ENCODE assay signal across 23 cellular contexts in genomic region chr1:170819781-170820180, GRCh38.
A peak's percentile ranks its signal among the peaks of the same experiment; 100 is the strongest.
DNase-seq lines count a peak whose midpoint lies in the region; ATAC-seq, FAIRE-seq and TF ChIP-seq lines count a peak whose summit lies in the region.
"Had no signal": no experiment of that assay in that cellular context is flagged by ENCODE, and none has a peak within 500 bp of the region (broad histone marks: within the 10 kb centered on the region; RNA-seq: fewer than 3 reads in every experiment).

No MANE protein-coding gene starts in this region.

- no peak overlapping the region; the same call in 1 of the 2 replicates for H2BK5ac ChIP-seq in H1 (ENCODE audit: low read depth, low read length)

- no peak overlapping the region for H3K23ac ChIP-seq in H1 (ENCODE audit: insufficient read length)

- H3K4me3 ChIP-seq in GM23338 (no peak overlapping the region), H1 (ENCODE audit: extremely low read depth in 1 of 4, insufficient read depth in 2 of 4, low read depth in 3 of 4, low read length in 4 of 4) (no peak overlapping the region), H7 (ENCODE audit: insufficient read depth, low read depth, low read length) (no peak overlapping the region)
- H3K4me3 ChIP-seq: A549; BLaER1 treated with 17β-estradiol and CSF1 and Interleukin-3, amounts not matched to agents 10 nM and 100 nM had no signal

- H2BK15ac ChIP-seq in H1 (ENCODE audit: low read length), result no peak overlapping the region

- no peak overlapping the region for H3K4me3 Mint-ChIP-seq in activated CD4-positive, alpha-beta T cell treated with anti-CD3 and anti-CD28 coated beads, Interleukin-2, amount 10 ng/mL, durations not matched to agents 24 days and 14 days
- no peak overlapping the region for H3K4me3 Mint-ChIP-seq in activated CD4-positive, alpha-beta T cell treated with anti-CD3 and anti-CD28 coated beads, Interleukin-2, amount 10 ng/mL, durations not matched to agents 7 days and 5 days
- no peak overlapping the region for H3K4me3 Mint-ChIP-seq in GM23338
- H3K4me3 Mint-ChIP-seq: CD14-positive monocyte; CD4-positive, alpha-beta T cell; CD8-positive, alpha-beta memory T cell; H9; HFFc6 had no signal

- TF ChIP-seq POLR2A in H1 (IDR thresholded peaks at IDR 0.05; ENCODE audit: control extremely low read depth in 1 of 2, low read depth in 2 of 2, low read length in 2 of 2), result no peak

- TF ChIP-seq CTCF in GM23338 (conservative IDR thresholded peaks at IDR 0.05; ENCODE audit: low read depth in 2 of 2), result no peak
- TF ChIP-seq CTCF in H1 (IDR thresholded peaks at IDR 0.05; ENCODE audit: control extremely low read depth in 1 of 3, insufficient read depth in 1 of 3, low read depth in 1 of 3, low read length in 3 of 3), result no peak

- H3K27me3 ChIP-seq in GM23338 (ENCODE audit: insufficient read depth) (no peaks in the 10 kb centered on the region), H1 (replicated peaks in 1 of 4; ENCODE audit: control insufficient read depth in 3 of 4, extremely low read depth in 1 of 4, insufficient read depth in 3 of 4, low read length in 3 of 4) (no peaks in the 10 kb centered on the region), H7 (ENCODE audit: control insufficient read depth, insufficient read depth, low read length) (no peaks in the 10 kb centered on the region)
- H3K27me3 ChIP-seq: BE2C; BLaER1 treated with 17β-estradiol and CSF1 and Interleukin-3, amounts not matched to agents 10 nM and 100 nM had no signal

- no peak for ATAC-seq in GM23338
- ATAC-seq in HG02798 (IDR thresholded peaks at IDR 0.05; ENCODE audit: poor library complexity, unreplicated experiment), result no peak
- ATAC-seq: A549 had no signal

- TF ChIP-seq RAD21 in H1 (IDR thresholded peaks at IDR 0.05 in 1 of 2, conservative IDR thresholded peaks at IDR 0.05 in 1 of 2; ENCODE audit: low read depth in 2 of 2, low read length in 2 of 2), result no peak

- H3K36me3 ChIP-seq in GM23338 (ENCODE audit: insufficient read depth) (no peaks in the 10 kb centered on the region; the same call in 1 of the 2 replicates), H1 (ENCODE audit: control insufficient read depth in 2 of 4, insufficient read depth in 4 of 4, low read length in 3 of 4) (no peaks in the 10 kb centered on the region), H7 (replicated peaks; ENCODE audit: control insufficient read depth, insufficient read depth, low read length) (no peaks in the 10 kb centered on the region)
- H3K36me3 ChIP-seq: BE2C; BLaER1 treated with 17β-estradiol and CSF1 and Interleukin-3, amounts not matched to agents 10 nM and 100 nM had no signal

- no peak overlapping the region for H2BK120ac ChIP-seq in H1 (replicated peaks; ENCODE audit: low read depth, low read length)

- POLR2A ChIA-PET in activated CD4-positive, alpha-beta T cell treated with anti-CD3 and anti-CD28 coated beads, Interleukin-2, amount 10 ng/mL, durations not matched to agents 7 days and 5 days (lab: Charles Lee), result no interaction called here
- POLR2A ChIA-PET in H1 (lab: Charles Lee; ENCODE audit: partially characterized antibody), result no interaction called here

- H3K79me1 ChIP-seq in H1 (ENCODE audit: low read depth, low read length), result no peaks in the 10 kb centered on the region

- CTCF ChIA-PET in activated CD4-positive, alpha-beta T cell treated with anti-CD3 and anti-CD28 coated beads, Interleukin-2, amount 10 ng/mL, durations not matched to agents 7 days and 5 days (lab: Charles Lee), result no interaction called here
- CTCF ChIA-PET in H1 (lab: Charles Lee; ENCODE audit: partially characterized antibody), result interaction anchor here (0.9 to 1.5 kb wide), 3 partner anchors 13 to 130 kb away, joined by 3 to 8 read pairs (median 4); no protein-coding TSS in a partner anchor

- no peaks in the 10 kb centered on the region for H3K23me2 ChIP-seq in H1 (ENCODE audit: low read depth, low read length)

- no peaks in the 10 kb centered on the region for H3K4me1 ChIP-seq in GM23338 (ENCODE audit: insufficient read depth)
- no peaks in the 10 kb centered on the region for H3K4me1 ChIP-seq in H1 (replicated peaks in 1 of 4; ENCODE audit: control insufficient read depth in 3 of 4, insufficient read depth in 4 of 4, low read length in 3 of 4)
- H3K4me1 ChIP-seq: A549; BE2C; BLaER1 treated with 17β-estradiol and CSF1 and Interleukin-3, amounts not matched to agents 10 nM and 100 nM had no signal

- H4K20me1 ChIP-seq in GM23338 (replicated peaks; ENCODE audit: insufficient read depth) (no peaks in the 10 kb centered on the region), H1 (replicated peaks in 1 of 2; ENCODE audit: control insufficient read depth in 1 of 2, insufficient read depth in 2 of 2, low read length in 2 of 2) (no peaks in the 10 kb centered on the region)
- H4K20me1 ChIP-seq: BLaER1 treated with 17β-estradiol and CSF1 and Interleukin-3, amounts not matched to agents 10 nM and 100 nM had no signal

- no peaks in the 10 kb centered on the region for H3F3A ChIP-seq in GM23338 (replicated peaks; ENCODE audit: low read depth)

- intact Hi-C loops in activated CD4-positive, alpha-beta T cell treated with anti-CD3 and anti-CD28 coated beads, Interleukin-2, amount 10 ng/mL, durations not matched to agents 24 days and 14 days (cut with micrococcal nuclease), result no loop called here

- WGBS in H1 (ENCODE audit: extremely low coverage in 1 of 2, insufficient coverage in 1 of 2, insufficient read length in 1 of 2, insufficient replicate concordance in 2 of 2, low coverage in 1 of 2, low lambda C conversion rate in 2 of 2, missing lambda C conversion rate in 1 of 2), 2 experiments, result 96% methylated on average over 2 of the region's 2 CpGs; no CpG with 5 or more reads in 1 of the 2 experiments

- H3K18ac ChIP-seq in H1 (ENCODE audit: extremely low read depth, low read length), result no peak overlapping the region

- H3K27ac ChIP-seq in GM23338 (ENCODE audit: low read depth), result no peak overlapping the region
- no peak overlapping the region for H3K27ac ChIP-seq in H1 (ENCODE audit: low read depth, low read length)
- H3K27ac ChIP-seq: A549; BLaER1 treated with 17β-estradiol and CSF1 and Interleukin-3, amounts not matched to agents 10 nM and 100 nM had no signal

- no peak overlapping the region for H3K9ac ChIP-seq in H1 (replicated peaks in 1 of 4; ENCODE audit: extremely low read depth in 1 of 4, low read depth in 3 of 4, low read length in 3 of 4)
- H3K9ac ChIP-seq: BLaER1 treated with 17β-estradiol and CSF1 and Interleukin-3, amounts not matched to agents 10 nM and 100 nM had no signal

- no peak overlapping the region for H3K4ac ChIP-seq in H1 (replicated peaks; ENCODE audit: insufficient read length, low read depth, low read length)

- H3K79me2 ChIP-seq in GM23338 (replicated peaks; ENCODE audit: insufficient read depth), result no peaks in the 10 kb centered on the region
- H3K79me2 ChIP-seq in H1 (ENCODE audit: control insufficient read depth in 1 of 2, insufficient read depth in 2 of 2, low read length in 2 of 2), result no peaks in the 10 kb centered on the region

- peak overlapping the region; percentile 80; the same call in 1 of the 2 replicates for H2BK20ac ChIP-seq in H1 (ENCODE audit: low read length)

- no peak for TF ChIP-seq EP300 in H1 (IDR thresholded peaks at IDR 0.05; ENCODE audit: borderline replicate concordance in 1 of 2, low read depth in 2 of 2, low read length in 2 of 2)

- no peak overlapping the region for H3K27ac Mint-ChIP-seq in activated CD4-positive, alpha-beta T cell treated with anti-CD3 and anti-CD28 coated beads, Interleukin-2, amount 10 ng/mL, durations not matched to agents 24 days and 14 days
- H3K27ac Mint-ChIP-seq in activated CD4-positive, alpha-beta T cell treated with anti-CD3 and anti-CD28 coated beads, Interleukin-2, amount 10 ng/mL, durations not matched to agents 7 days and 5 days, result no peak overlapping the region
- no peak overlapping the region for H3K27ac Mint-ChIP-seq in GM23338
- H3K27ac Mint-ChIP-seq: CD14-positive monocyte; CD4-positive, alpha-beta T cell; CD8-positive, alpha-beta memory T cell; HFFc6 had no signal

- no peaks in the 10 kb centered on the region for H3K9me2 ChIP-seq in GM23338 (ENCODE audit: insufficient read depth)

- no peak overlapping the region for H3K56ac ChIP-seq in H1 (replicated peaks; ENCODE audit: insufficient read length, low read depth, low read length)

- H3K9me3 Mint-ChIP-seq in activated CD4-positive, alpha-beta T cell treated with anti-CD3 and anti-CD28 coated beads, Interleukin-2, amount 10 ng/mL, durations not matched to agents 24 days and 14 days, result peaks cover 6% of the 10 kb centered on the region
- no peaks in the 10 kb centered on the region for H3K9me3 Mint-ChIP-seq in activated CD4-positive, alpha-beta T cell treated with anti-CD3 and anti-CD28 coated beads, Interleukin-2, amount 10 ng/mL, durations not matched to agents 7 days and 5 days
- H3K9me3 Mint-ChIP-seq in GM23338, result no peaks in the 10 kb centered on the region; the same call in 2 of the 3 replicates
- H3K9me3 Mint-ChIP-seq: CD4-positive, alpha-beta T cell; H9 had no signal

- peak; percentile 12 for DNase-seq in activated CD4-positive, alpha-beta T cell treated with anti-CD3 and anti-CD28 coated beads, Interleukin-2, amount 10 ng/mL, durations not matched to agents 24 days and 14 days
- no peak for DNase-seq in activated CD4-positive, alpha-beta T cell treated with anti-CD3 and anti-CD28 coated beads, Interleukin-2, amount 10 ng/mL, durations not matched to agents 7 days and 5 days
- DNase-seq in GM23338 (ENCODE audit: low spot score) (no peak), H1 (ENCODE audit: low read depth in 1 of 2, low spot score in 2 of 2) (no peak), H7 (no peak)
- DNase-seq: 8988T; ACHN; AML-193; BE2C; CD4-positive, alpha-beta T cell; CD8-positive, alpha-beta memory T cell; DMS53; DMS79 treated with DMSO at 0.1 percent for 48 hours; GF-D8; GOT3; H9; HFFc6 had no signal

- no peaks in the 10 kb centered on the region for H3K27me3 Mint-ChIP-seq in activated CD4-positive, alpha-beta T cell treated with anti-CD3 and anti-CD28 coated beads, Interleukin-2, amount 10 ng/mL, durations not matched to agents 24 days and 14 days
- H3K27me3 Mint-ChIP-seq in activated CD4-positive, alpha-beta T cell treated with anti-CD3 and anti-CD28 coated beads, Interleukin-2, amount 10 ng/mL, durations not matched to agents 7 days and 5 days, result no peaks in the 10 kb centered on the region
- no peaks in the 10 kb centered on the region for H3K27me3 Mint-ChIP-seq in GM23338 (ENCODE audit: insufficient read depth, low read depth, poor library complexity)
- H3K27me3 Mint-ChIP-seq: CD4-positive, alpha-beta T cell had no signal

- H2AK5ac ChIP-seq in H1 (ENCODE audit: low read depth, low read length), result no peak overlapping the region

- no peaks in the 10 kb centered on the region for H3K9me3 ChIP-seq in H1 (ENCODE audit: insufficient read depth in 2 of 2, low read depth in 1 of 2, low read length in 1 of 2)
- H3K9me3 ChIP-seq: A549, BE2C had no signal

- H3K14ac ChIP-seq in H1 (ENCODE audit: insufficient read length), result no peak overlapping the region

- peaks cover 5% of the 10 kb centered on the region for H3K4me1 Mint-ChIP-seq in activated CD4-positive, alpha-beta T cell treated with anti-CD3 and anti-CD28 coated beads, Interleukin-2, amount 10 ng/mL, durations not matched to agents 24 days and 14 days
- no peaks in the 10 kb centered on the region for H3K4me1 Mint-ChIP-seq in activated CD4-positive, alpha-beta T cell treated with anti-CD3 and anti-CD28 coated beads, Interleukin-2, amount 10 ng/mL, durations not matched to agents 7 days and 5 days
- H3K4me1 Mint-ChIP-seq in GM23338, result peaks cover 8% of the 10 kb centered on the region; the same call in 2 of the 3 replicates
- H3K4me1 Mint-ChIP-seq: CD14-positive monocyte; CD8-positive, alpha-beta memory T cell had no signal

- H4K5ac ChIP-seq in H1 (ENCODE audit: insufficient read length, low read depth, low read length), result no peak overlapping the region

- no peak for FAIRE-seq in H1 (lab: Jason Lieb, UNC)
- FAIRE-seq: A549, GM12891, GM18507 had no signal

- H4K91ac ChIP-seq in H1 (replicated peaks; ENCODE audit: insufficient read length, low read length), result no peak overlapping the region

- no peak overlapping the region for H2BK12ac ChIP-seq in H1 (ENCODE audit: low read depth, low read length)

- H2AFZ ChIP-seq in GM23338 (peak overlapping the region; percentile 66), H1 (ENCODE audit: low read length) (peak overlapping the region; percentile 90; the same call in 1 of the 2 replicates)

- no peak overlapping the region for H3K4me2 ChIP-seq in GM23338
- no peak overlapping the region for H3K4me2 ChIP-seq in H1 (ENCODE audit: insufficient read depth in 1 of 2, low read depth in 2 of 2, low read length in 2 of 2)
- H3K4me2 ChIP-seq: A549; BLaER1 treated with 17β-estradiol and CSF1 and Interleukin-3, amounts not matched to agents 10 nM and 100 nM had no signal

- H4K8ac ChIP-seq in H1 (ENCODE audit: extremely low read depth, insufficient read depth, low read length), result no peak overlapping the region

- H3K36me3 Mint-ChIP-seq in activated CD4-positive, alpha-beta T cell treated with anti-CD3 and anti-CD28 coated beads, Interleukin-2, amount 10 ng/mL, durations not matched to agents 24 days and 14 days (ENCODE audit: low read depth), result no peaks in the 10 kb centered on the region
- no peaks in the 10 kb centered on the region for H3K36me3 Mint-ChIP-seq in activated CD4-positive, alpha-beta T cell treated with anti-CD3 and anti-CD28 coated beads, Interleukin-2, amount 10 ng/mL, durations not matched to agents 7 days and 5 days (ENCODE audit: low read depth)
- H3K36me3 Mint-ChIP-seq in GM23338 (ENCODE audit: low read depth), result no peaks in the 10 kb centered on the region; the same call in 2 of the 3 replicates
- H3K36me3 Mint-ChIP-seq: CD14-positive monocyte had no signal
